ENCODE assay signal across 8 cellular contexts in genomic region chr12:122021822-122022392, GRCh38. TPM values are rescaled to one million over a fixed set of nuclear protein-coding genes. Genes with fewer than 3 reads are reported as not detected.
DNase-seq lines count a peak whose midpoint lies in the region; ATAC-seq and TF ChIP-seq lines count a peak whose summit lies in the region.

Gene BCL7A (plus strand): TSS chr12:122021884. CDS start chr12:122022092, 208 bp downstream.

- H3K4me1 ChIP-seq in HUES64 (ENCODE audit: insufficient read depth, low read length) = peaks cover 14% of the 10 kb centered on the region
- H3K4me1 ChIP-seq in tibial nerve = peaks cover 0 to 24% (median 12%) of the 10 kb centered on the region in 4 donors

- H3K36me3 ChIP-seq in HUES64 (ENCODE audit: insufficient read depth, low read length) = no peaks in the 10 kb centered on the region
- no peaks in the 10 kb centered on the region for H3K36me3 ChIP-seq in tibial nerve

- peak within 1 kb of the TSS; percentile 88 for H3K4me3 Mint-ChIP-seq in activated naive CD4-positive, alpha-beta T cell treated with anti-CD3 and anti-CD28 coated beads, Interleukin-2, amount 50 U/mL, for 24 hours

- H3K27ac Mint-ChIP-seq in activated naive CD4-positive, alpha-beta T cell treated with anti-CD3 and anti-CD28 coated beads, Interleukin-2, amount 50 U/mL, for 24 hours = peak within 1 kb of the TSS; percentile 93

- under 1% methylated on average over 83 of the region's 83 CpGs for WGBS in HUES64
- WGBS in tibial nerve, 2 donors = 0% methylated on average over 12 to 44 of the region's 83 CpGs

- peaks cover 7% of the 10 kb centered on the region for H3K27me3 Mint-ChIP-seq in activated naive CD4-positive, alpha-beta T cell treated with anti-CD3 and anti-CD28 coated beads, Interleukin-2, amount 50 U/mL, for 24 hours

- TF ChIP-seq EP300 in tibial nerve (IDR thresholded peaks at IDR 0.05) = no peak

- H3K27ac ChIP-seq in HUES64 (ENCODE audit: low read depth, low read length) (no peak within 1 kb of the TSS), tibial nerve (peak within 1 kb of the TSS; percentile 50 to 84 (median 69))

- TF ChIP-seq CTCF in tibial nerve (IDR thresholded peaks at IDR 0.05) = no peak

- H3K4me3 ChIP-seq in HUES64 (ENCODE audit: low read length) (peak within 1 kb of the TSS; percentile 61), tibial nerve (peak within 1 kb of the TSS; percentile 58 to 81 (median 64))

- H3K36me3 Mint-ChIP-seq in activated naive CD4-positive, alpha-beta T cell treated with anti-CD3 and anti-CD28 coated beads, Interleukin-2, amount 50 U/mL, for 24 hours = peaks cover 1% of the 10 kb centered on the region

- H3K9ac ChIP-seq in HUES64 (ENCODE audit: low read depth, low read length) = peak within 1 kb of the TSS; percentile 76

- TF ChIP-seq POLR2A in tibial nerve (IDR thresholded peaks at IDR 0.05) = peak in 1 of 2 donors; percentile 44

- H3K9me3 ChIP-seq in HUES64 (ENCODE audit: insufficient read depth, low read depth, low read length) (no peaks in the 10 kb centered on the region), tibial nerve (peaks cover 0 to 11% (median 0%) of the 10 kb centered on the region in 4 donors)

- no peak for ATAC-seq in GM21737 (IDR thresholded peaks at IDR 0.05; ENCODE audit: unreplicated experiment)

- H3K27me3 ChIP-seq in HUES64 (ENCODE audit: insufficient read depth, low read length) (peaks cover 34% of the 10 kb centered on the region), tibial nerve (no peaks in the 10 kb centered on the region)

- H3K4me1 Mint-ChIP-seq in activated naive CD4-positive, alpha-beta T cell treated with anti-CD3 and anti-CD28 coated beads, Interleukin-2, amount 50 U/mL, for 24 hours = peaks cover 9% of the 10 kb centered on the region

- no peaks in the 10 kb centered on the region for H3K9me3 Mint-ChIP-seq in activated naive CD4-positive, alpha-beta T cell treated with anti-CD3 and anti-CD28 coated beads, Interleukin-2, amount 50 U/mL, for 24 hours

- DNase-seq in DMS114 treated with DMSO at 0.1 percent for 48 hours (lab: John Stamatoyannopoulos, UW; ENCODE audit: unreplicated experiment) (peak; percentile 16), RPMI8226 (peak; percentile 77), glomerular visceral epithelial cell (ENCODE audit: extremely low spot score) (peak; percentile 80), nucleus accumbens (lab: John Stamatoyannopoulos, UW) (peak in 52 of 56 donors; percentile 22 to 87 (median 69)), tibial nerve (ENCODE audit: low spot score in 2 of 2) (peak in 1 of 2 donors; percentile 57)

RNA-seq across cellular contexts. Expression of gene BCL7A, which starts in this region (rescaled TPM):
- 11.8 TPM for polyA plus RNA-seq in HUES64 (2013, experiment 1 of 2)
- polyA plus RNA-seq in HUES64 (2013, experiment 2 of 2) = 15.8 TPM
- total RNA-seq in tibial nerve = 10 to 100 TPM in 1 of 4 donors, 1 to 10 TPM in 3; 2.4 to 10.7 (median 5.1) TPM
